1 cellular context compared by ENCODE assay signal in genomic region chr14:103694572-103695026, GRCh38.
TF ChIP-seq lines count a peak whose summit lies in the region.

No MANE protein-coding gene starts in this region.

TF ChIP-seq in H1, 55 proteins besides CTCF, POLR2A, EP300 and RAD21:
- no peak for TF ChIP-seq BCL11A (IDR thresholded peaks at IDR 0.05; ENCODE audit: low read depth in 2 of 2, low read length in 2 of 2)
- TF ChIP-seq BRCA1 (IDR thresholded peaks at IDR 0.05; ENCODE audit: low read depth, low read length) = no peak
- TF ChIP-seq TCF12 (IDR thresholded peaks at IDR 0.05; ENCODE audit: low read depth, low read length) = no peak
- no peak for TF ChIP-seq BACH1 (IDR thresholded peaks at IDR 0.05; ENCODE audit: low read length)
- no peak for TF ChIP-seq GABPA (IDR thresholded peaks at IDR 0.05; ENCODE audit: borderline replicate concordance, insufficient read depth, low read length)
- TF ChIP-seq RNF2 (IDR thresholded peaks at IDR 0.05; ENCODE audit: borderline replicate concordance, low read depth, low read length, missing control alignments, poor library complexity, severe bottlenecking) = no peak
- TF ChIP-seq PHF8 (conservative IDR thresholded peaks at IDR 0.05; ENCODE audit: low read depth, low read length) = no peak
- no peak for TF ChIP-seq ASH2L (IDR thresholded peaks at IDR 0.05; ENCODE audit: low read length)
